In the genomic region with DNA sequence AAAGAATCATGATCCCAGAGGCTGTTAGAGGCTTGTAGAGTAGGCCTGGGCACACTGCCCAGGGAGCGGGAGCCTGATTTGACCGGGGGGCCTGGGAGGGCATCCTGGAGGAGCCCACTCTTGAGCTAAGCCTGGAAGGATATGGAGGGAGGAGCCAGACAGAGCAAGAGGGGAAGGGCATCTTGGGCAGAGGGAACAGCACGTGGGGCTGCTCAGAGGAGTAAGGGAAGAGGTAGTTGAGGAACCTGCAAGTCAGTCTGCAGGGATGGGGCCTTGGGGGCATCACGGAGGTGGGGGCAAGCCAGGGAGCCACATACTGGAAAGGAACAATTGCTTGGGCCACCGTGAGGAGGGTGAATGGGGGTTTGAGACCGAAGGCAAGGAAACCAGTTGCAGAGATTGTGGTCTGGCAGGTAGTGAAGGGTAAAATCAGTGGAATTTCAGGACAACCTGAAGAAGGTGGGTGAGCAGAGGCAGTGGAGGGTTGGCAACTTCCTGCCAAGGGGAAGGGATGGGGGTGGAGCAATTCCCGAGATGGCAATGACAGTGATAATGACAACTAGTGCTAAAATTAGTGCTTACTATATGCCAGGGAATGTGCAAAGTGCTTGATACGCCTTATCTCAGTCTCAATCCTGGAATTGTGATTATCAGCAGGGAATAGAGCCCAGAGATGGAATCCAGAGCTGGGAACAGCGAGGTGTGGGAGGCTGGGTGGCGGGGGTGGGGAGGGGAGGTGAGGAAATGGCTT, we compare ENCODE assay signal across 3 cellular contexts.
TF ChIP-seq lines count a peak whose summit lies in the region.

No MANE protein-coding gene starts in this region.

TF ChIP-seq in SK-N-SH, 30 proteins besides CTCF, POLR2A, EP300 and RAD21:
- TF ChIP-seq, protein P1, sequence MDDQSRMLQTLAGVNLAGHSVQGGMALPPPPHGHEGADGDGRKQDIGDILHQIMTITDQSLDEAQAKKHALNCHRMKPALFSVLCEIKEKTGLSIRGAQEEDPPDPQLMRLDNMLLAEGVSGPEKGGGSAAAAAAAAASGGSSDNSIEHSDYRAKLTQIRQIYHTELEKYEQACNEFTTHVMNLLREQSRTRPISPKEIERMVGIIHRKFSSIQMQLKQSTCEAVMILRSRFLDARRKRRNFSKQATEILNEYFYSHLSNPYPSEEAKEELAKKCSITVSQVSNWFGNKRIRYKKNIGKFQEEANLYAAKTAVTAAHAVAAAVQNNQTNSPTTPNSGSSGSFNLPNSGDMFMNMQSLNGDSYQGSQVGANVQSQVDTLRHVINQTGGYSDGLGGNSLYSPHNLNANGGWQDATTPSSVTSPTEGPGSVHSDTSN (IDR thresholded peaks at IDR 0.05): no peak
- TF ChIP-seq GATA2 (CRISPR knock-in tag; IDR thresholded peaks at IDR 0.05) (peak; percentile 29; the same call in 1 of the 2 replicates), RCOR1 (IDR thresholded peaks at IDR 0.05; ENCODE audit: low read length) (no peak), NFIC (IDR thresholded peaks at IDR 0.05; ENCODE audit: borderline replicate concordance) (no peak), TEAD4 (IDR thresholded peaks at IDR 0.05; ENCODE audit: borderline replicate concordance, insufficient read depth) (no peak), RXRA (IDR thresholded peaks at IDR 0.05; ENCODE audit: borderline replicate concordance, low read depth) (no peak)

TF ChIP-seq in SK-N-SH treated with all-trans-retinoic acid at 6 μM for 48 hours, 23 proteins besides CTCF, POLR2A, EP300 and RAD21:
- no peak for TF ChIP-seq ZNF8 (CRISPR knock-in tag; IDR thresholded peaks at IDR 0.05)
- no peak for TF ChIP-seq TOX (CRISPR knock-in tag; IDR thresholded peaks at IDR 0.05; ENCODE audit: borderline replicate concordance)
- TF ChIP-seq ISL1 (CRISPR knock-in tag; IDR thresholded peaks at IDR 0.05): no peak
- TF ChIP-seq ARNTL (CRISPR knock-in tag; IDR thresholded peaks at IDR 0.05; ENCODE audit: borderline replicate concordance, low read depth): no peak
- no peak for TF ChIP-seq ZNF70 (CRISPR knock-in tag; IDR thresholded peaks at IDR 0.05)
- no peak for TF ChIP-seq GLIS3 (CRISPR knock-in tag; IDR thresholded peaks at IDR 0.05)
- TF ChIP-seq ESRRG (CRISPR knock-in tag; IDR thresholded peaks at IDR 0.05): no peak
- TF ChIP-seq, protein P2, sequence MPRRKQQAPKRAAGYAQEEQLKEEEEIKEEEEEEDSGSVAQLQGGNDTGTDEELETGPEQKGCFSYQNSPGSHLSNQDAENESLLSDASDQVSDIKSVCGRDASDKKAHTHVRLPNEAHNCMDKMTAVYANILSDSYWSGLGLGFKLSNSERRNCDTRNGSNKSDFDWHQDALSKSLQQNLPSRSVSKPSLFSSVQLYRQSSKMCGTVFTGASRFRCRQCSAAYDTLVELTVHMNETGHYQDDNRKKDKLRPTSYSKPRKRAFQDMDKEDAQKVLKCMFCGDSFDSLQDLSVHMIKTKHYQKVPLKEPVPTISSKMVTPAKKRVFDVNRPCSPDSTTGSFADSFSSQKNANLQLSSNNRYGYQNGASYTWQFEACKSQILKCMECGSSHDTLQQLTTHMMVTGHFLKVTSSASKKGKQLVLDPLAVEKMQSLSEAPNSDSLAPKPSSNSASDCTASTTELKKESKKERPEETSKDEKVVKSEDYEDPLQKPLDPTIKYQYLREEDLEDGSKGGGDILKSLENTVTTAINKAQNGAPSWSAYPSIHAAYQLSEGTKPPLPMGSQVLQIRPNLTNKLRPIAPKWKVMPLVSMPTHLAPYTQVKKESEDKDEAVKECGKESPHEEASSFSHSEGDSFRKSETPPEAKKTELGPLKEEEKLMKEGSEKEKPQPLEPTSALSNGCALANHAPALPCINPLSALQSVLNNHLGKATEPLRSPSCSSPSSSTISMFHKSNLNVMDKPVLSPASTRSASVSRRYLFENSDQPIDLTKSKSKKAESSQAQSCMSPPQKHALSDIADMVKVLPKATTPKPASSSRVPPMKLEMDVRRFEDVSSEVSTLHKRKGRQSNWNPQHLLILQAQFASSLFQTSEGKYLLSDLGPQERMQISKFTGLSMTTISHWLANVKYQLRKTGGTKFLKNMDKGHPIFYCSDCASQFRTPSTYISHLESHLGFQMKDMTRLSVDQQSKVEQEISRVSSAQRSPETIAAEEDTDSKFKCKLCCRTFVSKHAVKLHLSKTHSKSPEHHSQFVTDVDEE (CRISPR knock-in tag; IDR thresholded peaks at IDR 0.05): no peak
- TF ChIP-seq RARB (CRISPR knock-in tag; IDR thresholded peaks at IDR 0.05): no peak
- TF ChIP-seq TCF4 (CRISPR knock-in tag; IDR thresholded peaks at IDR 0.05; ENCODE audit: borderline replicate concordance): no peak
- no peak for TF ChIP-seq ZFP30 (CRISPR knock-in tag; IDR thresholded peaks at IDR 0.05)
- TF ChIP-seq ZC3H10 (CRISPR knock-in tag; IDR thresholded peaks at IDR 0.05): no peak
- no peak for TF ChIP-seq OSR1 (CRISPR knock-in tag; IDR thresholded peaks at IDR 0.05)
- TF ChIP-seq, protein P3, sequence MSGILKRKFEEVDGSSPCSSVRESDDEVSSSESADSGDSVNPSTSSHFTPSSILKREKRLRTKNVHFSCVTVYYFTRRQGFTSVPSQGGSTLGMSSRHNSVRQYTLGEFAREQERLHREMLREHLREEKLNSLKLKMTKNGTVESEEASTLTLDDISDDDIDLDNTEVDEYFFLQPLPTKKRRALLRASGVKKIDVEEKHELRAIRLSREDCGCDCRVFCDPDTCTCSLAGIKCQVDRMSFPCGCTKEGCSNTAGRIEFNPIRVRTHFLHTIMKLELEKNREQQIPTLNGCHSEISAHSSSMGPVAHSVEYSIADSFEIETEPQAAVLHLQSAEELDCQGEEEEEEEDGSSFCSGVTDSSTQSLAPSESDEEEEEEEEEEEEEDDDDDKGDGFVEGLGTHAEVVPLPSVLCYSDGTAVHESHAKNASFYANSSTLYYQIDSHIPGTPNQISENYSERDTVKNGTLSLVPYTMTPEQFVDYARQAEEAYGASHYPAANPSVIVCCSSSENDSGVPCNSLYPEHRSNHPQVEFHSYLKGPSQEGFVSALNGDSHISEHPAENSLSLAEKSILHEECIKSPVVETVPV (CRISPR knock-in tag; IDR thresholded peaks at IDR 0.05): no peak

TF ChIP-seq in H1, 55 proteins besides CTCF, POLR2A, EP300 and RAD21:
- no peak for TF ChIP-seq HDAC6 (IDR thresholded peaks at IDR 0.05; ENCODE audit: low read depth, low read length)
- TF ChIP-seq KDM1A (IDR thresholded peaks at IDR 0.05; ENCODE audit: borderline replicate concordance, low read length): peak; percentile 81; the same call in 1 of the 2 replicates
